Comparison of ENCODE assay signal across 14 cellular contexts in the genomic region with DNA sequence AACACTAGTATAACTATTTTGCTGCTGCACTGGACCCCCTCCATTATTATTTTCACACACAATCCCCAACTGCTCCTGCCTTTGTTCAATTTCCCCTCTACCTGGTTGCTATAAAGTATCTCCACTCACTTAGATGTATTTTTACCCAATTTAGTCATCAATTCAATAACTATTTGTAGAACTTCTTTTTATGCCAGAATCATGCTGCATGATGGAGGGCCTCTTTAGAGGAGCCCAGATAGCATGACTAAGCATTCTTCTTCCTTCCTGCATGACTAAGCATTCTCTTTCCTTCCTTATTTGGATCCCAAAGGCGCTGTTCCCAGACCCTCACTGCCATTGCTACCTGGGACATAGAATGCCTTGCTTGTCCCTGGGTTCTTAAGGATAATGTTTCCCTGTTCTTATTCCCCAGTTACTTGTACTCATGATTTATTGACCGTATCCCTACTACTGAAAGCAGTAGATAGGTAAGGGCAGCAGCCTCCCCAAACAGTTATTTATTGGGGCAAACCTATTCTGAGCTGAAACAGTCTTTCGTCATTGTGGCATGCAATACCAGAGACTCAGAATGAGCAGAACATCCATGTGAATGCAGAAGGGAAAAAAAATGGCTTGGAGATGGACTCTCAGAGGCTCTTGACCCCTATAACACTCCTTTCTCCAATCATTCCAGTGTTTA.
DNase-seq lines count a peak whose midpoint lies in the region; TF ChIP-seq lines count a peak whose summit lies in the region.
"Had no signal": no experiment of that assay in that cellular context is flagged by ENCODE, and none has a peak within 500 bp of the region (broad histone marks: within the 10 kb centered on the region; RNA-seq: fewer than 3 reads in every experiment).

No MANE protein-coding gene starts in this region.

- CTCF ChIA-PET in HEK293 (lab: Yijun Ruan, JAX), result interaction anchor here (0.5 to 1.2 kb wide), 4 partner anchors 18 to 469 kb away, joined by 3 read pairs; no protein-coding TSS in a partner anchor
- CTCF ChIA-PET in SK-N-SH (lab: Yijun Ruan, JAX), result no interaction called here

- DNase-seq in NCI-H1436 (lab: John Stamatoyannopoulos, UW) (peak; percentile 16), NCI-H1436 treated with DMSO at 0.1 percent for 48 hours (lab: John Stamatoyannopoulos, UW) (no peak), SK-N-SH (no peak), fibroblast of pulmonary artery (ENCODE audit: low read depth) (peak; percentile 66), 8988T (no peak), osteocyte (ENCODE audit: extremely low spot score, unreplicated experiment) (no peak)
- no peak for DNase-seq in stimulated activated CD4-positive, alpha-beta T cell treated with anti-CD3 and anti-CD28 coated beads, Interleukin-15, amount 100 ng/mL, for 24 hours
- DNase-seq: activated CD4-positive, alpha-beta T cell treated with anti-CD3 and anti-CD28 coated beads for 1 hour; central memory CD4-positive, alpha-beta T cell; KG1; pancreas; SHP77 treated with DMSO at 0.1 percent for 48 hours had no signal

- H3K9ac ChIP-seq in SK-N-SH, result no peak overlapping the region

- 92% methylated on average over 3 of the region's 3 CpGs for WGBS in SK-N-SH (ENCODE audit: low lambda C conversion rate)

- no peak overlapping the region for H3K4me2 ChIP-seq in SK-N-SH

- H3K9me3 Mint-ChIP-seq in osteocyte (ENCODE audit: unreplicated experiment), result peaks cover 15% of the 10 kb centered on the region

- TF ChIP-seq RAD21 in SK-N-SH (IDR thresholded peaks at IDR 0.05; ENCODE audit: low read length), result no peak

- H3K27ac ChIP-seq in HEK293 (ENCODE audit: extremely low read depth, low read depth, low read length), result no peak overlapping the region
- H3K27ac ChIP-seq in SK-N-SH (ENCODE audit: low read depth in 2 of 2, low read length in 1 of 2), result no peak overlapping the region
- H3K27ac ChIP-seq: 22Rv1, pancreas had no signal

- H3F3A ChIP-seq in SK-N-SH (replicated peaks; ENCODE audit: insufficient read depth), result no peaks in the 10 kb centered on the region

- H3K36me3 Mint-ChIP-seq in osteocyte (ENCODE audit: unreplicated experiment), result peaks cover 6% of the 10 kb centered on the region

- peaks cover 4% of the 10 kb centered on the region for H3K4me1 Mint-ChIP-seq in osteocyte (ENCODE audit: unreplicated experiment)

- H3K4me1 ChIP-seq in HEK293 (ENCODE audit: control insufficient read depth, insufficient read depth, low read length), result no peaks in the 10 kb centered on the region
- peaks cover 0 to 9% of the 10 kb centered on the region in 2 experiments; a peak in 1 of 4 replicates for H3K4me1 ChIP-seq in SK-N-SH (ENCODE audit: control insufficient read depth in 1 of 2, insufficient read depth in 2 of 2, low read depth in 1 of 2, low read length in 1 of 2)
- H3K4me1 ChIP-seq: pancreas had no signal

- no peaks in the 10 kb centered on the region for H3K79me2 ChIP-seq in SK-N-SH (ENCODE audit: insufficient read depth)

- H3K4me3 Mint-ChIP-seq in osteocyte (ENCODE audit: unreplicated experiment), result no peak overlapping the region

- H3K36me3 ChIP-seq in HEK293 (ENCODE audit: control insufficient read depth in 2 of 2, insufficient read depth in 1 of 2, low read length in 2 of 2), result no peaks in the 10 kb centered on the region
- H3K36me3 ChIP-seq in SK-N-SH (replicated peaks in 1 of 2; ENCODE audit: control insufficient read depth in 1 of 2, insufficient read depth in 2 of 2, low read length in 1 of 2), result no peaks in the 10 kb centered on the region
- H3K36me3 ChIP-seq: pancreas had no signal

- H3K27ac Mint-ChIP-seq in osteocyte (ENCODE audit: unreplicated experiment), result no peak overlapping the region

- H3K27me3 ChIP-seq in SK-N-SH (ENCODE audit: insufficient read depth), result no peaks in the 10 kb centered on the region
- H3K27me3 ChIP-seq: pancreas had no signal

- H3K9me3 ChIP-seq in HEK293 (ENCODE audit: control insufficient read depth, insufficient read depth, low read depth, low read length) (no peaks in the 10 kb centered on the region; the same call in 1 of the 2 replicates), SK-N-SH (no peaks in the 10 kb centered on the region)
- H3K9me3 ChIP-seq: pancreas had no signal

- H3K27me3 Mint-ChIP-seq in osteocyte (ENCODE audit: unreplicated experiment), result no peaks in the 10 kb centered on the region

- POLR2A ChIA-PET in HEK293 (lab: Yijun Ruan, JAX), result no interaction called here
- POLR2A ChIA-PET in SK-N-SH (lab: Yijun Ruan, JAX), result no interaction called here

- no peak overlapping the region for H2AFZ ChIP-seq in SK-N-SH (ENCODE audit: low read depth)

- TF ChIP-seq CTCF in HEK293 (tag by site-specific recombination; IDR thresholded peaks at IDR 0.05) (no peak), SK-N-SH (IDR thresholded peaks at IDR 0.05) (no peak), fibroblast of pulmonary artery (IDR thresholded peaks at IDR 0.05; ENCODE audit: low read length, missing control alignments) (no peak), osteocyte (IDR thresholded peaks at IDR 0.05) (no peak)

- TF ChIP-seq EP300 in SK-N-SH (IDR thresholded peaks at IDR 0.05; ENCODE audit: borderline replicate concordance in 1 of 2, low read depth in 1 of 2, low read length in 1 of 2), result no peak

- no peaks in the 10 kb centered on the region for H4K20me1 ChIP-seq in SK-N-SH (ENCODE audit: insufficient read depth)

- no peaks in the 10 kb centered on the region for H3K9me2 ChIP-seq in SK-N-SH

- H3K4me3 ChIP-seq in HEK293 (ENCODE audit: low read depth, low read length) (no peak overlapping the region), SK-N-SH (ENCODE audit: low read depth in 2 of 2, low read length in 1 of 2) (no peak overlapping the region), fibroblast of pulmonary artery (replicated peaks; ENCODE audit: low read depth, low read length) (no peak overlapping the region)
- H3K4me3 ChIP-seq: pancreas had no signal

TF ChIP-seq in HEK293, 187 proteins besides CTCF, POLR2A, EP300 and RAD21:
- no peak for TF ChIP-seq REPIN1 (tag by site-specific recombination; IDR thresholded peaks at IDR 0.05; ENCODE audit: low read depth)
- peak; percentile 30; the same call in 1 of the 2 replicates for TF ChIP-seq ZBTB20 (tag by site-specific recombination; IDR thresholded peaks at IDR 0.05)

TF ChIP-seq in SK-N-SH, 30 proteins besides CTCF, POLR2A, EP300 and RAD21:
- TF ChIP-seq TCF12 (IDR thresholded peaks at IDR 0.05), result no peak
- TF ChIP-seq POLR2AphosphoS5 (IDR thresholded peaks at IDR 0.05; ENCODE audit: low read depth, low read length), result no peak
- TF ChIP-seq FOSL2 (IDR thresholded peaks at IDR 0.05; ENCODE audit: borderline replicate concordance, low read depth), result peak; percentile 20; the same call in 1 of the 2 replicates
- TF ChIP-seq NRF1 (IDR thresholded peaks at IDR 0.05; ENCODE audit: low read depth, low read length), result no peak

Comparison
In these comparisons a context has a peak if more than half of its experiments do, and no peak if none do; other contexts are left out.
1. DNase-seq: peak in NCI-H1436 (single experiment) and fibroblast of pulmonary artery (single experiment); none in NCI-H1436 treated with DMSO at 0.1 percent for 48 hours (single experiment), SK-N-SH (single experiment), 8988T (single experiment), osteocyte (single experiment) and stimulated activated CD4-positive, alpha-beta T cell treated with anti-CD3 and anti-CD28 coated beads, Interleukin-15, amount 100 ng/mL, for 24 hours (single experiment).